15 cellular contexts compared by ENCODE assay signal in genomic region chr9:106104887-106105286, GRCh38.
"Had no signal": no experiment of that assay in that cellular context is flagged by ENCODE, and none has a peak within 500 bp of the region (broad histone marks: within the 10 kb centered on the region; RNA-seq: fewer than 3 reads in every experiment).

No MANE protein-coding gene starts in this region.

- H3K4me1 Mint-ChIP-seq: natural killer cell had no signal

- H3K4me3 Mint-ChIP-seq: activated CD8-positive, alpha-beta T cell treated with anti-CD3 and anti-CD28 coated beads for 36 hours; natural killer cell; type B pancreatic cell had no signal

- H3K36me3 Mint-ChIP-seq: natural killer cell, type B pancreatic cell had no signal

- H3K27ac Mint-ChIP-seq: activated CD8-positive, alpha-beta T cell treated with anti-CD3 and anti-CD28 coated beads for 36 hours; natural killer cell; type B pancreatic cell had no signal

- H3K27me3 Mint-ChIP-seq: activated CD8-positive, alpha-beta T cell treated with anti-CD3 and anti-CD28 coated beads for 36 hours; type B pancreatic cell had no signal

- ATAC-seq: activated CD8-positive, alpha-beta T cell treated with anti-CD3 and anti-CD28 coated beads for 36 hours; gastroesophageal sphincter; left lung; mucosa of descending colon; natural killer cell; psoas muscle; right lobe of liver; stimulated activated naive CD8-positive, alpha-beta T cell treated with anti-CD3 and anti-CD28 coated beads, Interleukin-15, Interleukin-2, amounts not matched to agents 100 U/mL and 50 U/mL, for 24 hours had no signal

- DNase-seq: activated CD8-positive, alpha-beta memory T cell treated with anti-CD3 and anti-CD28 coated beads, Interleukin-2, amount 50 U/mL, for 4 hours; activated CD8-positive, alpha-beta T cell treated with anti-CD3 and anti-CD28 coated beads for 36 hours; activated naive CD4-positive, alpha-beta T cell treated with Interleukin-2 at 50 U/mL for 16 hours; effector CD8-positive, alpha-beta T cell; islet precursor cell; left lung; mucosa of descending colon; natural killer cell; psoas muscle; right lobe of liver; spleen; stimulated activated CD4-positive, alpha-beta T cell treated with anti-CD3 and anti-CD28 coated beads, Interleukin-1b, Interleukin-23, amount 100 ng/mL, for 48 hours; stimulated activated naive CD8-positive, alpha-beta T cell treated with anti-CD3 and anti-CD28 coated beads, Interleukin-15, Interleukin-2, amounts not matched to agents 100 U/mL and 50 U/mL, for 24 hours had no signal
